In genomic region chr19:36183455-36183741, GRCh38 we compare ENCODE assay signal across 1 cellular context.
TF ChIP-seq lines count a peak whose summit lies in the region.

No MANE protein-coding gene starts in this region.

TF ChIP-seq in A549, 52 proteins besides CTCF, POLR2A, EP300 and RAD21 (continued from another document):
- TF ChIP-seq, protein P1, sequence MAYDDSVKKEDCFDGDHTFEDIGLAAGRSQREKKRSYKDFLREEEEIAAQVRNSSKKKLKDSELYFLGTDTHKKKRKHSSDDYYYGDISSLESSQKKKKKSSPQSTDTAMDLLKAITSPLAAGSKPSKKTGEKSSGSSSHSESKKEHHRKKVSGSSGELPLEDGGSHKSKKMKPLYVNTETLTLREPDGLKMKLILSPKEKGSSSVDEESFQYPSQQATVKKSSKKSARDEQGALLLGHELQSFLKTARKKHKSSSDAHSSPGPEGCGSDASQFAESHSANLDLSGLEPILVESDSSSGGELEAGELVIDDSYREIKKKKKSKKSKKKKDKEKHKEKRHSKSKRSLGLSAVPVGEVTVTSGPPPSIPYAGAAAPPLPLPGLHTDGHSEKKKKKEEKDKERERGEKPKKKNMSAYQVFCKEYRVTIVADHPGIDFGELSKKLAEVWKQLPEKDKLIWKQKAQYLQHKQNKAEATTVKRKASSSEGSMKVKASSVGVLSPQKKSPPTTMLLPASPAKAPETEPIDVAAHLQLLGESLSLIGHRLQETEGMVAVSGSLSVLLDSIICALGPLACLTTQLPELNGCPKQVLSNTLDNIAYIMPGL (CRISPR knock-in tag; IDR thresholded peaks at IDR 0.05; ENCODE audit: borderline replicate concordance) = no peak
- TF ChIP-seq USF2 (IDR thresholded peaks at IDR 0.05) (no peak), MAX (IDR thresholded peaks at IDR 0.05) (no peak), KDM1A (IDR thresholded peaks at IDR 0.05; ENCODE audit: low read depth) (no peak), JUNB (IDR thresholded peaks at IDR 0.05) (no peak), FOXS1 (CRISPR knock-in tag; IDR thresholded peaks at IDR 0.05) (no peak), HEYL (CRISPR knock-in tag; IDR thresholded peaks at IDR 0.05) (no peak), E2F6 (IDR thresholded peaks at IDR 0.05; ENCODE audit: borderline replicate concordance, low read depth) (no peak)
- TF ChIP-seq, protein P2, sequence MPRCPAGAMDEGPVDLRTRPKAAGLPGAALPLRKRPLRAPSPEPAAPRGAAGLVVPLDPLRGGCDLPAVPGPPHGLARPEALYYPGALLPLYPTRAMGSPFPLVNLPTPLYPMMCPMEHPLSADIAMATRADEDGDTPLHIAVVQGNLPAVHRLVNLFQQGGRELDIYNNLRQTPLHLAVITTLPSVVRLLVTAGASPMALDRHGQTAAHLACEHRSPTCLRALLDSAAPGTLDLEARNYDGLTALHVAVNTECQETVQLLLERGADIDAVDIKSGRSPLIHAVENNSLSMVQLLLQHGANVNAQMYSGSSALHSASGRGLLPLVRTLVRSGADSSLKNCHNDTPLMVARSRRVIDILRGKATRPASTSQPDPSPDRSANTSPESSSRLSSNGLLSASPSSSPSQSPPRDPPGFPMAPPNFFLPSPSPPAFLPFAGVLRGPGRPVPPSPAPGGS (IDR thresholded peaks at IDR 0.05) = no peak
